8 cellular contexts compared by ENCODE assay signal in genomic region chr4:109432676-109433075, GRCh38. TPM values are rescaled to one million over a fixed set of nuclear protein-coding genes. Genes with fewer than 3 reads are reported as not detected.
DNase-seq lines count a peak whose midpoint lies in the region; TF ChIP-seq lines count a peak whose summit lies in the region.

No MANE protein-coding gene starts in this region.

- no peaks in the 10 kb centered on the region for H3K27me3 ChIP-seq in ACC112 (ENCODE audit: insufficient read depth, low read length)
- H3K27me3 ChIP-seq in ascending aorta, result no peaks in the 10 kb centered on the region
- H3K27me3 ChIP-seq in kidney epithelial cell (ENCODE audit: control insufficient read depth, insufficient read depth, low read length), result no peaks in the 10 kb centered on the region

- H3K9me3 ChIP-seq in ascending aorta, result no peaks in the 10 kb centered on the region

- intact Hi-C loops in ascending aorta (cut with DNase I), result loop anchor here (2.0 to 10.0 kb wide), 6 partner anchors 35 to 1428 kb away; partner anchors contain the start of genes CASP6, GAR1, MCUB and RPL34

- H3K4me1 ChIP-seq in ACC112 (ENCODE audit: control insufficient read depth, insufficient read depth, low read length, unreplicated experiment) (peaks cover 31% of the 10 kb centered on the region), ascending aorta (peaks cover 3 to 33% of the 10 kb centered on the region in 2 donors)

- no peak for TF ChIP-seq CTCF in ascending aorta (IDR thresholded peaks at IDR 0.05)
- no peak for TF ChIP-seq CTCF in kidney epithelial cell (IDR thresholded peaks at IDR 0.05; ENCODE audit: insufficient read depth, low read length, poor library complexity, severe bottlenecking)

- H3K27ac ChIP-seq in ACC112 (ENCODE audit: low read depth, low read length) (peak overlapping the region; percentile 56), ascending aorta (peak overlapping the region; percentile 92 to 96), temporal lobe (ENCODE audit: low read depth, low read length) (peak overlapping the region; percentile 62)

- peak; percentile 15 for DNase-seq in HS-27A (ENCODE audit: low read depth)
- no peak for DNase-seq in ascending aorta (ENCODE audit: low spot score in 2 of 2)
- DNase-seq in kidney epithelial cell (ENCODE audit: low read depth), result no peak
- no peak for DNase-seq in NCI-H1105 (lab: John Stamatoyannopoulos, UW)
- DNase-seq in hippocampal formation (lab: John Stamatoyannopoulos, UW), result no peak
- no peak for DNase-seq in midbrain (lab: John Stamatoyannopoulos, UW)

- H3K36me3 ChIP-seq in ACC112 (ENCODE audit: insufficient read depth, low read length) (0 out of 2 replicates have a peak, but pooled peaks cover 5% of the 10 kb centered on the region), ascending aorta (no peaks in the 10 kb centered on the region), kidney epithelial cell (ENCODE audit: control insufficient read depth, insufficient read depth, low read length) (no peaks in the 10 kb centered on the region)

- H2AFZ ChIP-seq in ACC112 (ENCODE audit: low read length, unreplicated experiment), result peak overlapping the region; percentile 58

- H3K79me2 ChIP-seq in ACC112 (ENCODE audit: control insufficient read depth, insufficient read depth, low read length, unreplicated experiment), result peaks cover 64% of the 10 kb centered on the region

- H3K4me3 ChIP-seq in ACC112 (ENCODE audit: low read depth, low read length) (peak overlapping the region; percentile 100), ascending aorta (peak overlapping the region; percentile 86 to 95), kidney epithelial cell (ENCODE audit: low read depth, low read length) (peak overlapping the region; percentile 83)

RNA-seq across cellular contexts. Expression of gene SEC24B, which starts 0.9 kb away (rescaled TPM):
- 20.1 TPM for total RNA-seq in ascending aorta
- 24.1 and 25.2 TPM in 2 replicates for total RNA-seq in kidney epithelial cell
- total RNA-seq in temporal lobe, result 30.0 TPM
